In genomic region chr15:52783191-52783829, GRCh38 we compare ENCODE assay signal across 10 cellular contexts. TPM values are rescaled to one million over a fixed set of nuclear protein-coding genes. Genes with fewer than 3 reads are reported as not detected.
A peak's percentile ranks its signal among the peaks of the same experiment; 100 is the strongest.
DNase-seq lines count a peak whose midpoint lies in the region; ATAC-seq and TF ChIP-seq lines count a peak whose summit lies in the region.
"Had no signal": no experiment of that assay in that cellular context is flagged by ENCODE, and none has a peak within 500 bp of the region (broad histone marks: within the 10 kb centered on the region; RNA-seq: fewer than 3 reads in every experiment).

No MANE protein-coding gene starts in this region.

- H3K9ac ChIP-seq in MM.1S (ENCODE audit: low read length): no peak overlapping the region

- H3K9me3 Mint-ChIP-seq in neural crest cell: no peaks in the 10 kb centered on the region

- H3K4me2 ChIP-seq in MM.1S (ENCODE audit: low read depth, low read length): peak overlapping the region; percentile 15; the same call in 1 of the 2 replicates

- H3K27me3 ChIP-seq in MM.1S (replicated peaks; ENCODE audit: insufficient read depth, low read length) (peaks cover 52% of the 10 kb centered on the region), iPS DF 6.9 (ENCODE audit: control insufficient read depth, insufficient read depth, low read length) (peaks cover 44% of the 10 kb centered on the region), brain microvascular endothelial cell (replicated peaks) (peaks cover 65% of the 10 kb centered on the region)

- in situ Hi-C loops in brain microvascular endothelial cell (cut with HindIII; ENCODE audit: low pct_ligation_motif_present, low sequenced_read_pairs): loop anchor here (25.0 kb wide), 1 partner anchor 929 kb away; no protein-coding TSS in a partner anchor

- H3K36me3 ChIP-seq in MM.1S (replicated peaks; ENCODE audit: insufficient read depth, low read length) (no peaks in the 10 kb centered on the region), iPS DF 6.9 (ENCODE audit: control insufficient read depth, insufficient read depth, low read length) (no peaks in the 10 kb centered on the region), brain microvascular endothelial cell (replicated peaks) (no peaks in the 10 kb centered on the region)
- H3K36me3 ChIP-seq: thyroid gland had no signal

- no peaks in the 10 kb centered on the region for H3K9me2 ChIP-seq in MM.1S (replicated peaks; ENCODE audit: insufficient read depth, low read length)

- H3K79me2 ChIP-seq in MM.1S (ENCODE audit: low read length): no peaks in the 10 kb centered on the region

- peaks cover 54% of the 10 kb centered on the region for H3K27me3 Mint-ChIP-seq in neural crest cell (ENCODE audit: low read depth)

- peak overlapping the region; percentile 89 for H3K4me3 Mint-ChIP-seq in neural crest cell

- DNase-seq in EH (ENCODE audit: low read depth) (peak; percentile 18), MM.1S (no peak), iPS DF 6.9 (ENCODE audit: low read depth, low spot score) (no peak), neural crest cell (ENCODE audit: low read depth, low spot score) (peak; percentile 67), HT-29 (ENCODE audit: low spot score) (no peak), brain microvascular endothelial cell (no peak)
- DNase-seq in activated CD8-positive, alpha-beta memory T cell treated with anti-CD3 and anti-CD28 coated beads, Interleukin-2, amount 50 U/mL, for 4 hours: no peak
- DNase-seq: psoas muscle had no signal

- H3K36me3 Mint-ChIP-seq in neural crest cell (ENCODE audit: low read depth): peaks cover 11% of the 10 kb centered on the region

- no peak for ATAC-seq in GM19452 (IDR thresholded peaks at IDR 0.05; ENCODE audit: unreplicated experiment)

- no peaks in the 10 kb centered on the region for H4K20me1 ChIP-seq in MM.1S (ENCODE audit: insufficient read depth, low read length)

- no peak for TF ChIP-seq CTCF in MM.1S (IDR thresholded peaks at IDR 0.05; ENCODE audit: low read length)
- TF ChIP-seq CTCF in neural crest cell (conservative IDR thresholded peaks at IDR 0.05): no peak
- no peak for TF ChIP-seq CTCF in brain microvascular endothelial cell (IDR thresholded peaks at IDR 0.05; ENCODE audit: low read depth, low read length, missing control alignments)

- WGBS in iPS DF 6.9 (ENCODE audit: insufficient coverage, insufficient read length): no CpG with 5 or more reads among the region's 34 CpGs

- H3K4me1 ChIP-seq in MM.1S (ENCODE audit: low read length) (peaks cover 12% of the 10 kb centered on the region), iPS DF 6.9 (ENCODE audit: control insufficient read depth, insufficient read depth, low read length) (peaks cover 13% of the 10 kb centered on the region)

- H3K9me3 ChIP-seq in MM.1S (replicated peaks; ENCODE audit: insufficient read depth, low read length): no peaks in the 10 kb centered on the region
- no peaks in the 10 kb centered on the region for H3K9me3 ChIP-seq in iPS DF 6.9 (ENCODE audit: control insufficient read depth, insufficient read depth, low read length)
- H3K9me3 ChIP-seq: psoas muscle, thyroid gland had no signal

- no peaks in the 10 kb centered on the region for H3F3A ChIP-seq in MM.1S (ENCODE audit: insufficient read depth, low read length)

- H3K4me3 ChIP-seq in MM.1S (ENCODE audit: low read length) (no peak overlapping the region), iPS DF 6.9 (ENCODE audit: low read length) (peak overlapping the region; percentile 23; the same call in 1 of the 2 replicates), brain microvascular endothelial cell (ENCODE audit: low read depth, low read length) (no peak overlapping the region)
- H3K4me3 ChIP-seq: psoas muscle, thyroid gland had no signal

- H3K27ac ChIP-seq in MM.1S (ENCODE audit: low read length): no peak overlapping the region
- no peak overlapping the region for H3K27ac ChIP-seq in iPS DF 6.9 (ENCODE audit: low read length)
- H3K27ac ChIP-seq in brain microvascular endothelial cell: no peak overlapping the region
- H3K27ac ChIP-seq: psoas muscle, thyroid gland had no signal

- H3K4me1 Mint-ChIP-seq in neural crest cell: peaks cover 60% of the 10 kb centered on the region

- no peak overlapping the region for H2AFZ ChIP-seq in MM.1S (ENCODE audit: low read length)

- peak overlapping the region; percentile 80 for H3K27ac Mint-ChIP-seq in neural crest cell (ENCODE audit: unreplicated experiment)

RNA-seq across cellular contexts. Expression of gene ONECUT1, which starts 6.8 kb away (rescaled TPM):
- 36.5 and 41.6 TPM in 2 replicates for total RNA-seq in neural crest cell
- total RNA-seq in HT-29 (2014; rRNA removed; shearing (Covaris generic)): not detected in 2 replicates
- total RNA-seq: psoas muscle, thyroid gland had no signal

Comparison
In these comparisons a context has a peak if more than half of its experiments do, and no peak if none do; other contexts are left out.
1. DNase-seq: peak in EH (single experiment) and neural crest cell (single experiment); none in MM.1S (single experiment), iPS DF 6.9 (single experiment), HT-29 (single experiment), brain microvascular endothelial cell (single experiment) and activated CD8-positive, alpha-beta memory T cell treated with anti-CD3 and anti-CD28 coated beads, Interleukin-2, amount 50 U/mL, for 4 hours (single experiment).
2. RNA of gene ONECUT1, which starts 6.8 kb away (total RNA-seq): 36.5 to 41.6 TPM in neural crest cell; not detected in HT-29; every median in the first group is over 10 times any median in the second.